26 cellular contexts compared by ENCODE assay signal in the genomic region with DNA sequence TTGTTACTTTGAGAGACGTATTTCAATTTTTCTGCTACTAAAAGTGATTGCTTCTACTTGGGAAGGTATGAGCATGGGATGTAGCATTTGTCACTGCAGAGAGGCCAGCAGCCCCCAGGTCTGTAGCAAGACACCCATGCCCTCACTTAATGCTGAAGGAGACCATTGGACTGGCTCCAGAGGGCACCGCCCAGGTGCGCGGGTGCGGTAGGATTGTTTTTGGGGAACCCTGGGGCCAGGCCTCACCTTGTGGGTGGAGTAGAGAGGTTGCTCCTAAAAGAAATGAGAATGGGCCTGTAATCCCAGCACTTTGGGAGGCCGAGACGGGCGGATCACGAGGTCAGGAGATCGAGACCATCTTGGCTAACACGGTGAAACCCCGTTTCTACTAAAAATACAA.
"Had no signal": no experiment of that assay in that cellular context is flagged by ENCODE, and none has a peak within 500 bp of the region (broad histone marks: within the 10 kb centered on the region; RNA-seq: fewer than 3 reads in every experiment).

No MANE protein-coding gene starts in this region.

- H3K4me1 Mint-ChIP-seq: mesothelial cell of epicardium, neural progenitor cell had no signal

- H3K36me3 ChIP-seq: brain microvascular endothelial cell, gastroesophageal sphincter, neural progenitor cell, right atrium auricular region, spleen, thoracic aorta, vagina had no signal

- H2AFZ ChIP-seq: hepatocyte, neural progenitor cell had no signal

- H3K9ac ChIP-seq: neural progenitor cell had no signal

- H3K27me3 Mint-ChIP-seq: stimulated activated naive CD8-positive, alpha-beta T cell treated with anti-CD3 and anti-CD28 coated beads, Interleukin-15, Interleukin-2, amounts not matched to agents 100 ng/mL and 50 ng/mL, for 24 hours; T-helper 17 cell had no signal

- DNase-seq: activated CD4-positive, alpha-beta memory T cell treated with anti-CD3 and anti-CD28 coated beads, Interleukin-2, amount 10 ng/mL, durations not matched to agents 7 days and 5 days; activated CD4-positive, alpha-beta T cell treated with anti-CD3 and anti-CD28 coated beads for 1 hour; activated CD4-positive, alpha-beta T cell treated with anti-CD3 and anti-CD28 coated beads, Interleukin-2, amount 10 ng/mL, durations not matched to agents 7 days and 5 days; activated naive CD4-positive, alpha-beta T cell treated with anti-CD3 and anti-CD28 coated beads, Interleukin-2, amount 50 U/mL, for 16 hours; activated T-cell treated with anti-CD3 and anti-CD28 coated beads for 4 hours; activated T-cell treated with anti-CD3 and anti-CD28 coated beads, Interleukin-2, amount 50 U/mL, for 72 hours; amniotic stem cell; brain microvascular endothelial cell; islet precursor cell; left ventricle myocardium superior; mammary epithelial cell; naive thymus-derived CD4-positive, alpha-beta T cell; spleen; stimulated activated CD4-positive, alpha-beta T cell treated with anti-CD3 and anti-CD28 coated beads, Interleukin-2, amount 100 ng/mL, for 48 hours; T-helper 17 cell; T1000 had no signal

- H3K27ac ChIP-seq: brain microvascular endothelial cell, gastroesophageal sphincter, hepatocyte, neural progenitor cell, right atrium auricular region, vagina had no signal

- H3K4me1 ChIP-seq: neural progenitor cell, right atrium auricular region, vagina had no signal

- H3K4me3 Mint-ChIP-seq: activated CD4-positive, alpha-beta memory T cell treated with anti-CD3 and anti-CD28 coated beads, Interleukin-2, amount 10 ng/mL, durations not matched to agents 7 days and 5 days; activated CD4-positive, alpha-beta T cell treated with anti-CD3 and anti-CD28 coated beads, Interleukin-2, amount 10 ng/mL, durations not matched to agents 7 days and 5 days; activated T-cell treated with anti-CD3 and anti-CD28 coated beads, Interleukin-2, amount 50 U/mL, for 72 hours; mesothelial cell of epicardium; naive thymus-derived CD4-positive, alpha-beta T cell; neural progenitor cell; stimulated activated naive CD8-positive, alpha-beta T cell treated with anti-CD3 and anti-CD28 coated beads, Interleukin-15, Interleukin-2, amounts not matched to agents 100 ng/mL and 50 ng/mL, for 24 hours; T-helper 17 cell; type B pancreatic cell had no signal

- H3K36me3 Mint-ChIP-seq: neural progenitor cell, type B pancreatic cell had no signal

- H3K27ac Mint-ChIP-seq: activated CD4-positive, alpha-beta memory T cell treated with anti-CD3 and anti-CD28 coated beads, Interleukin-2, amount 10 ng/mL, durations not matched to agents 7 days and 5 days; activated CD4-positive, alpha-beta T cell treated with anti-CD3 and anti-CD28 coated beads, Interleukin-2, amount 10 ng/mL, durations not matched to agents 7 days and 5 days; activated T-cell treated with anti-CD3 and anti-CD28 coated beads, Interleukin-2, amount 50 U/mL, for 72 hours; mesothelial cell of epicardium; neural progenitor cell; stimulated activated naive CD8-positive, alpha-beta T cell treated with anti-CD3 and anti-CD28 coated beads, Interleukin-15, Interleukin-2, amounts not matched to agents 100 ng/mL and 50 ng/mL, for 24 hours; T-helper 17 cell; type B pancreatic cell had no signal

- H3K79me2 ChIP-seq: hepatocyte had no signal

- ATAC-seq: activated T-cell treated with anti-CD3 and anti-CD28 coated beads, Interleukin-2, amount 50 U/mL, for 72 hours; gastroesophageal sphincter; left ventricle myocardium superior; naive thymus-derived CD4-positive, alpha-beta T cell; T-helper 17 cell had no signal

- H3K4me2 ChIP-seq: hepatocyte, neural progenitor cell had no signal

- H3K27me3 ChIP-seq: brain microvascular endothelial cell, hepatocyte, neural progenitor cell, right atrium auricular region, vagina had no signal

- H3K4me3 ChIP-seq: coronary artery, gastroesophageal sphincter, hepatocyte, neural progenitor cell, right atrium auricular region, spleen, thoracic aorta, vagina had no signal
